ENCODE assay signal across 20 cellular contexts in genomic region chr14:55626131-55626530, GRCh38. TPM values are rescaled to one million over a fixed set of nuclear protein-coding genes. Genes with fewer than 3 reads are reported as not detected.
DNase-seq lines count a peak whose midpoint lies in the region; ATAC-seq and TF ChIP-seq lines count a peak whose summit lies in the region.
"Had no signal": no experiment of that assay in that cellular context is flagged by ENCODE, and none has a peak within 500 bp of the region (broad histone marks: within the 10 kb centered on the region; RNA-seq: fewer than 3 reads in every experiment).

No MANE protein-coding gene starts in this region.

- H3K4me1 ChIP-seq in CD4-positive, CD25-positive, alpha-beta regulatory T cell (ENCODE audit: control insufficient read depth, insufficient read depth, low read length, poor library complexity, severe bottlenecking): no peaks in the 10 kb centered on the region

- no peaks in the 10 kb centered on the region for H3K9me3 ChIP-seq in CD4-positive, CD25-positive, alpha-beta regulatory T cell (ENCODE audit: control insufficient read depth in 2 of 2, low read length in 2 of 2)
- H3K9me3 ChIP-seq: A549 had no signal

- no peak overlapping the region for H3K4me3 Mint-ChIP-seq in activated T-cell treated with anti-CD3 and anti-CD28 coated beads, Interleukin-2, amount 50 U/mL, for 72 hours
- no peak overlapping the region for H3K4me3 Mint-ChIP-seq in activated T-cell treated with anti-CD3 and anti-CD28 coated beads, Interleukin-2, amount 50 U/mL, for 4 hours
- H3K4me3 Mint-ChIP-seq in CD4-positive, CD25-positive, alpha-beta regulatory T cell: no peak overlapping the region
- H3K4me3 Mint-ChIP-seq in chondrocyte (ENCODE audit: unreplicated experiment) (no peak overlapping the region), osteocyte (ENCODE audit: unreplicated experiment) (no peak overlapping the region), natural killer cell (no peak overlapping the region)
- H3K4me3 Mint-ChIP-seq: GM23338 had no signal

- H3K4me1 Mint-ChIP-seq in activated T-cell treated with anti-CD3 and anti-CD28 coated beads, Interleukin-2, amount 50 U/mL, for 72 hours (ENCODE audit: low read depth): no peaks in the 10 kb centered on the region
- peaks cover 1% of the 10 kb centered on the region for H3K4me1 Mint-ChIP-seq in activated T-cell treated with anti-CD3 and anti-CD28 coated beads, Interleukin-2, amount 50 U/mL, for 4 hours (ENCODE audit: low read depth)
- H3K4me1 Mint-ChIP-seq in CD4-positive, CD25-positive, alpha-beta regulatory T cell: peaks cover 7 to 24% (median 11%) of the 10 kb centered on the region in 4 donors
- H3K4me1 Mint-ChIP-seq in chondrocyte (ENCODE audit: low read depth) (peaks cover 29% of the 10 kb centered on the region), osteocyte (ENCODE audit: unreplicated experiment) (peaks cover 24% of the 10 kb centered on the region), natural killer cell (peaks cover 0 to 28% of the 10 kb centered on the region in 2 donors)
- H3K4me1 Mint-ChIP-seq: GM23338 had no signal

- peaks cover 8 to 27% of the 10 kb centered on the region in 2 donors for H3K36me3 Mint-ChIP-seq in activated T-cell treated with anti-CD3 and anti-CD28 coated beads, Interleukin-2, amount 50 U/mL, for 72 hours (ENCODE audit: insufficient read depth in 2 of 2)
- H3K36me3 Mint-ChIP-seq in activated T-cell treated with anti-CD3 and anti-CD28 coated beads, Interleukin-2, amount 50 U/mL, for 4 hours (ENCODE audit: insufficient read depth): peaks cover 64% of the 10 kb centered on the region
- peaks cover 60% of the 10 kb centered on the region for H3K36me3 Mint-ChIP-seq in CD4-positive, CD25-positive, alpha-beta regulatory T cell
- H3K36me3 Mint-ChIP-seq in chondrocyte (ENCODE audit: low read depth): peaks cover 30% of the 10 kb centered on the region
- H3K36me3 Mint-ChIP-seq in osteocyte (ENCODE audit: unreplicated experiment): peaks cover 42% of the 10 kb centered on the region
- H3K36me3 Mint-ChIP-seq in natural killer cell: peaks cover 16% of the 10 kb centered on the region

- no peak for TF ChIP-seq CTCF in chondrocyte (IDR thresholded peaks at IDR 0.05)
- TF ChIP-seq CTCF in osteocyte (IDR thresholded peaks at IDR 0.05): no peak
- no peak for TF ChIP-seq CTCF in natural killer cell (IDR thresholded peaks at IDR 0.05)

- DNase-seq in activated T-cell treated with anti-CD3 and anti-CD28 coated beads, Interleukin-2, amount 50 U/mL, for 72 hours: no peak
- no peak for DNase-seq in activated T-cell treated with anti-CD3 and anti-CD28 coated beads, Interleukin-2, amount 50 U/mL, for 4 hours
- DNase-seq in CD4-positive, CD25-positive, alpha-beta regulatory T cell: no peak
- DNase-seq in chondrocyte (ENCODE audit: low spot score) (no peak), osteocyte (ENCODE audit: extremely low spot score, unreplicated experiment) (no peak), NCI-H774 (lab: John Stamatoyannopoulos, UW) (no peak), NCI-H2081 (lab: John Stamatoyannopoulos, UW) (no peak), natural killer cell (no peak)
- DNase-seq: C1 segment of cervical spinal cord; DMS 273 treated with DMSO at 0.1 percent for 48 hours; KBM-7; MV-4-11; NCI-H1417 treated with DMSO at 0.1 percent for 48 hours; NCI-H2029; NCI-H345; NCI-H526 treated with DMSO at 0.1 percent for 48 hours; NK-92 treated with Interleukin-12 subunit alpha and Interleukin-12 subunit beta, amount 100 ng/mL, for 24 hours; SHP77 treated with DMSO at 0.1 percent for 48 hours had no signal

- H3K27me3 ChIP-seq in CD4-positive, CD25-positive, alpha-beta regulatory T cell (ENCODE audit: control insufficient read depth, insufficient read depth, low read length): no peaks in the 10 kb centered on the region

- no peaks in the 10 kb centered on the region for H3K27me3 Mint-ChIP-seq in activated T-cell treated with anti-CD3 and anti-CD28 coated beads, Interleukin-2, amount 50 U/mL, for 72 hours (ENCODE audit: low read depth)
- H3K27me3 Mint-ChIP-seq in activated T-cell treated with anti-CD3 and anti-CD28 coated beads, Interleukin-2, amount 50 U/mL, for 4 hours (ENCODE audit: low read depth): no peaks in the 10 kb centered on the region
- H3K27me3 Mint-ChIP-seq in CD4-positive, CD25-positive, alpha-beta regulatory T cell: no peaks in the 10 kb centered on the region
- H3K27me3 Mint-ChIP-seq in chondrocyte (ENCODE audit: low read depth): no peaks in the 10 kb centered on the region
- no peaks in the 10 kb centered on the region for H3K27me3 Mint-ChIP-seq in osteocyte (ENCODE audit: unreplicated experiment)
- H3K27me3 Mint-ChIP-seq in natural killer cell (ENCODE audit: low read depth in 2 of 2): no peaks in the 10 kb centered on the region

- H3K9me3 Mint-ChIP-seq in activated T-cell treated with anti-CD3 and anti-CD28 coated beads, Interleukin-2, amount 50 U/mL, for 72 hours: no peaks in the 10 kb centered on the region
- no peaks in the 10 kb centered on the region for H3K9me3 Mint-ChIP-seq in activated T-cell treated with anti-CD3 and anti-CD28 coated beads, Interleukin-2, amount 50 U/mL, for 4 hours
- peaks cover 0 to 4% (median 0%) of the 10 kb centered on the region in 7 donors for H3K9me3 Mint-ChIP-seq in CD4-positive, CD25-positive, alpha-beta regulatory T cell
- H3K9me3 Mint-ChIP-seq in chondrocyte (ENCODE audit: low read depth) (no peaks in the 10 kb centered on the region), osteocyte (ENCODE audit: unreplicated experiment) (no peaks in the 10 kb centered on the region), natural killer cell (no peaks in the 10 kb centered on the region)

- H3K4me3 ChIP-seq in CD4-positive, CD25-positive, alpha-beta regulatory T cell (ENCODE audit: low read depth, low read length): no peak overlapping the region
- H3K4me3 ChIP-seq: A549, GM23338 had no signal

- H3K36me3 ChIP-seq in CD4-positive, CD25-positive, alpha-beta regulatory T cell (ENCODE audit: control insufficient read depth, insufficient read depth, low read length): peaks cover 64% of the 10 kb centered on the region

- no peak for ATAC-seq in activated T-cell treated with anti-CD3 and anti-CD28 coated beads, Interleukin-2, amount 50 U/mL, for 72 hours (replicated peaks in 1 of 2)
- ATAC-seq in activated T-cell treated with anti-CD3 and anti-CD28 coated beads, Interleukin-2, amount 50 U/mL, for 4 hours: no peak
- ATAC-seq in CD4-positive, CD25-positive, alpha-beta regulatory T cell (ENCODE audit: low read depth in 2 of 2): no peak
- no peak for ATAC-seq in natural killer cell
- ATAC-seq: A549, GM23338 had no signal

- H3K27ac Mint-ChIP-seq in activated T-cell treated with anti-CD3 and anti-CD28 coated beads, Interleukin-2, amount 50 U/mL, for 72 hours: peak overlapping the region; percentile 48
- peak overlapping the region in 2 of 3 donors; percentile 1 to 60 for H3K27ac Mint-ChIP-seq in CD4-positive, CD25-positive, alpha-beta regulatory T cell
- H3K27ac Mint-ChIP-seq in chondrocyte (ENCODE audit: unreplicated experiment): peak overlapping the region; percentile 74
- H3K27ac Mint-ChIP-seq in osteocyte (ENCODE audit: unreplicated experiment): peak overlapping the region; percentile 49
- peak overlapping the region in 1 of 2 donors; percentile 30 for H3K27ac Mint-ChIP-seq in natural killer cell
- H3K27ac Mint-ChIP-seq: GM23338 had no signal

- intact Hi-C loops in natural killer cell (cut with micrococcal nuclease): no loop called here

- no peak overlapping the region for H3K27ac ChIP-seq in CD4-positive, CD25-positive, alpha-beta regulatory T cell (ENCODE audit: insufficient read depth, low read length, poor library complexity, severe bottlenecking)
- H3K27ac ChIP-seq: A549 had no signal

RNA-seq across cellular contexts. Expression of gene KTN1, which starts 46.1 kb away (rescaled TPM):
- 100 to 1,000 TPM; 144 TPM for total RNA-seq in activated T-cell treated with anti-CD3 and anti-CD28 coated beads, Interleukin-2, amount 50 U/mL, for 72 hours
- total RNA-seq in activated T-cell treated with anti-CD3 and anti-CD28 coated beads, Interleukin-2, amount 50 U/mL, for 4 hours: 100 to 1,000 TPM in 2 of 3 donors, 10 to 100 TPM in 1; 94.1 to 112 (median 103) TPM
- total RNA-seq in CD4-positive, CD25-positive, alpha-beta regulatory T cell: 86.5 TPM
- 10 to 100 TPM in 3 of 4 donors, 1 to 10 TPM in 1; 6.9 to 21.1 (median 17.3) TPM for polyA plus RNA-seq in CD4-positive, CD25-positive, alpha-beta regulatory T cell
- total RNA-seq in chondrocyte: 129 to 148 TPM (median 137 TPM) in 3 replicates
- 138 and 146 TPM in 2 replicates for total RNA-seq in osteocyte
- 10 to 100 TPM; 63.1 to 96.7 (median 72.8) TPM for total RNA-seq in natural killer cell
